23 cellular contexts compared by ENCODE assay signal in genomic region chr17:50735287-50735686, GRCh38. TPM values are rescaled to one million over a fixed set of nuclear protein-coding genes. Genes with fewer than 3 reads are reported as not detected.
"Had no signal": no experiment of that assay in that cellular context is flagged by ENCODE, and none has a peak within 500 bp of the region (broad histone marks: within the 10 kb centered on the region; RNA-seq: fewer than 3 reads in every experiment).

No MANE protein-coding gene starts in this region.

- H3K27me3 ChIP-seq: dorsolateral prefrontal cortex, gastroesophageal sphincter, right atrium auricular region, transverse colon had no signal

- H3K27ac ChIP-seq: dorsolateral prefrontal cortex, gastroesophageal sphincter, right atrium auricular region, skin epidermis had no signal

- H3K27ac Mint-ChIP-seq: activated CD4-positive, alpha-beta T cell treated with anti-CD3 and anti-CD28 coated beads, Interleukin-2, amount 10 ng/mL, durations not matched to agents 24 days and 14 days; activated CD8-positive, alpha-beta memory T cell treated with anti-CD3 and anti-CD28 coated beads, Interleukin-2, amount 10 ng/mL, durations not matched to agents 7 days and 5 days; endodermal cell; nephron; stimulated activated naive B cell treated with anti-CD40 and anti-IgM and Interleukin-4, amounts not matched to agents 10 μg/mL and 1 μg/mL and 100 μg/mL, for 72 hours had no signal

- H3K4me3 ChIP-seq: dorsolateral prefrontal cortex, gastroesophageal sphincter, right atrium auricular region, skin epidermis, transverse colon had no signal

- H3K27me3 Mint-ChIP-seq: activated CD4-positive, alpha-beta T cell treated with anti-CD3 and anti-CD28 coated beads, Interleukin-2, amount 10 ng/mL, durations not matched to agents 24 days and 14 days; activated CD8-positive, alpha-beta memory T cell treated with anti-CD3 and anti-CD28 coated beads, Interleukin-2, amount 10 ng/mL, durations not matched to agents 7 days and 5 days; stimulated activated naive B cell treated with anti-CD40 and anti-IgM and Interleukin-4, amounts not matched to agents 10 μg/mL and 1 μg/mL and 100 μg/mL, for 72 hours had no signal

- H3K4me3 Mint-ChIP-seq: activated CD4-positive, alpha-beta T cell treated with anti-CD3 and anti-CD28 coated beads, Interleukin-2, amount 10 ng/mL, durations not matched to agents 24 days and 14 days; activated CD8-positive, alpha-beta memory T cell treated with anti-CD3 and anti-CD28 coated beads, Interleukin-2, amount 10 ng/mL, durations not matched to agents 7 days and 5 days; activated T-cell treated with anti-CD3 and anti-CD28 coated beads, Interleukin-2, amount 50 U/mL, for 4 hours; endodermal cell; nephron; stimulated activated naive B cell treated with anti-CD40 and anti-IgM and Interleukin-4, amounts not matched to agents 10 μg/mL and 1 μg/mL and 100 μg/mL, for 72 hours had no signal

- H3K9me3 Mint-ChIP-seq: activated CD4-positive, alpha-beta T cell treated with anti-CD3 and anti-CD28 coated beads, Interleukin-2, amount 10 ng/mL, durations not matched to agents 24 days and 14 days; activated T-cell treated with anti-CD3 and anti-CD28 coated beads, Interleukin-2, amount 50 U/mL, for 4 hours; endodermal cell; nephron; stimulated activated naive B cell treated with anti-CD40 and anti-IgM and Interleukin-4, amounts not matched to agents 10 μg/mL and 1 μg/mL and 100 μg/mL, for 72 hours had no signal

- DNase-seq: activated CD8-positive, alpha-beta memory T cell treated with anti-CD3 and anti-CD28 coated beads, Interleukin-2, amount 10 ng/mL, durations not matched to agents 7 days and 5 days; activated gamma-delta T cell treated with Interleukin-2 at 50 U/mL for 16 hours; activated T-cell treated with anti-CD3 and anti-CD28 coated beads, Interleukin-2, amount 50 U/mL, for 4 hours; dorsolateral prefrontal cortex; nucleus accumbens; stimulated activated CD4-positive, alpha-beta T cell treated with anti-CD3 and anti-CD28 coated beads, Interleukin-15, amount 100 ng/mL, for 24 hours; stimulated activated CD4-positive, alpha-beta T cell treated with anti-CD3 and anti-CD28 coated beads, Interleukin-4, amount 100 ng/mL, for 1 hour; stimulated activated naive B cell treated with anti-CD40 and anti-IgM and Interleukin-4, amounts not matched to agents 10 μg/mL and 1 μg/mL and 100 μg/mL, for 72 hours; substantia nigra; T-helper 2 cell; transverse colon had no signal

- H3K9me3 ChIP-seq: gastroesophageal sphincter, right atrium auricular region, transverse colon had no signal

- ATAC-seq: activated CD8-positive, alpha-beta memory T cell treated with anti-CD3 and anti-CD28 coated beads, Interleukin-2, amount 10 ng/mL, durations not matched to agents 7 days and 5 days; activated T-cell treated with anti-CD3 and anti-CD28 coated beads, Interleukin-2, amount 50 U/mL, for 4 hours; gastroesophageal sphincter; left lobe of liver; stimulated activated naive B cell treated with anti-CD40 and anti-IgM and Interleukin-4, amounts not matched to agents 10 μg/mL and 1 μg/mL and 100 μg/mL, for 72 hours had no signal

RNA-seq across cellular contexts. Expression of gene ANKRD40CL, which starts 32.0 kb away (rescaled TPM):
- total RNA-seq: activated CD4-positive, alpha-beta T cell treated with anti-CD3 and anti-CD28 coated beads, Interleukin-2, amount 10 ng/mL, durations not matched to agents 24 days and 14 days; activated CD8-positive, alpha-beta memory T cell treated with anti-CD3 and anti-CD28 coated beads, Interleukin-2, amount 10 ng/mL, durations not matched to agents 7 days and 5 days; activated T-cell treated with anti-CD3 and anti-CD28 coated beads, Interleukin-2, amount 50 U/mL, for 4 hours; astrocyte; bronchial epithelial cell; endodermal cell; gastroesophageal sphincter; left lobe of liver; lung microvascular endothelial cell; posterior vena cava; right atrium auricular region had no signal
- polyA plus RNA-seq: esophagus had no signal
